In genomic region chr5:74693176-74693575, GRCh38 we compare ENCODE assay signal across 14 cellular contexts.
"Had no signal": no experiment of that assay in that cellular context is flagged by ENCODE, and none has a peak within 500 bp of the region (broad histone marks: within the 10 kb centered on the region; RNA-seq: fewer than 3 reads in every experiment).

No MANE protein-coding gene starts in this region.

- H3K36me3 ChIP-seq: prostate gland had no signal

- H3K4me1 ChIP-seq: prostate gland, right lobe of liver, suprapubic skin, upper lobe of left lung had no signal

- H3K9me3 ChIP-seq: prostate gland, right lobe of liver, spleen, suprapubic skin, upper lobe of left lung had no signal

- H3K27ac Mint-ChIP-seq: activated naive CD4-positive, alpha-beta T cell treated with anti-CD3 and anti-CD28 coated beads for 36 hours; effector memory CD8-positive, alpha-beta T cell; natural killer cell treated with Interleukin-12 subunit alpha and Interleukin-12 subunit beta and Interleukin-15 and Interleukin-18, amount 100 ng/mL, for 72 hours; stimulated activated naive B cell treated with anti-CD40 and anti-IgM and Interleukin-4, amounts not matched to agents 10 μg/mL and 1 μg/mL and 100 μg/mL, for 72 hours had no signal

- H3K4me3 Mint-ChIP-seq: activated naive CD4-positive, alpha-beta T cell treated with anti-CD3 and anti-CD28 coated beads for 36 hours; central memory CD8-positive, alpha-beta T cell; effector memory CD8-positive, alpha-beta T cell; natural killer cell treated with Interleukin-12 subunit alpha and Interleukin-12 subunit beta and Interleukin-15 and Interleukin-18, amount 100 ng/mL, for 72 hours; stimulated activated naive B cell treated with anti-CD40 and anti-IgM and Interleukin-4, amounts not matched to agents 10 μg/mL and 1 μg/mL and 100 μg/mL, for 72 hours had no signal

- ATAC-seq: effector memory CD8-positive, alpha-beta T cell; left lobe of liver; natural killer cell treated with Interleukin-12 subunit alpha and Interleukin-12 subunit beta and Interleukin-15 and Interleukin-18, amount 100 ng/mL, for 72 hours; right lobe of liver; stimulated activated naive B cell treated with anti-CD40 and anti-IgM and Interleukin-4, amounts not matched to agents 10 μg/mL and 1 μg/mL and 100 μg/mL, for 72 hours had no signal

- H3K27me3 Mint-ChIP-seq: central memory CD8-positive, alpha-beta T cell; effector memory CD8-positive, alpha-beta T cell; natural killer cell treated with Interleukin-12 subunit alpha and Interleukin-12 subunit beta and Interleukin-15 and Interleukin-18, amount 100 ng/mL, for 72 hours; stimulated activated naive B cell treated with anti-CD40 and anti-IgM and Interleukin-4, amounts not matched to agents 10 μg/mL and 1 μg/mL and 100 μg/mL, for 72 hours had no signal

- H3K4me1 Mint-ChIP-seq: central memory CD8-positive, alpha-beta T cell; stimulated activated naive B cell treated with anti-CD40 and anti-IgM and Interleukin-4, amounts not matched to agents 10 μg/mL and 1 μg/mL and 100 μg/mL, for 72 hours had no signal

- H3K27me3 ChIP-seq: right lobe of liver, spleen, suprapubic skin, upper lobe of left lung had no signal

- H3K9me3 Mint-ChIP-seq: activated naive CD4-positive, alpha-beta T cell treated with anti-CD3 and anti-CD28 coated beads for 36 hours; central memory CD8-positive, alpha-beta T cell; effector memory CD8-positive, alpha-beta T cell; natural killer cell treated with Interleukin-12 subunit alpha and Interleukin-12 subunit beta and Interleukin-15 and Interleukin-18, amount 100 ng/mL, for 72 hours; stimulated activated naive B cell treated with anti-CD40 and anti-IgM and Interleukin-4, amounts not matched to agents 10 μg/mL and 1 μg/mL and 100 μg/mL, for 72 hours had no signal

- H3K4me3 ChIP-seq: prostate gland, right lobe of liver, spleen, suprapubic skin, upper lobe of left lung had no signal

- H3K27ac ChIP-seq: prostate gland, right lobe of liver, spleen, suprapubic skin, upper lobe of left lung had no signal

- DNase-seq: activated CD4-positive, alpha-beta T cell treated with anti-CD3 and anti-CD28 coated beads, Interleukin-2, amount 50 U/mL, for 4 hours; activated naive CD4-positive, alpha-beta T cell treated with anti-CD3 and anti-CD28 coated beads for 36 hours; effector memory CD8-positive, alpha-beta T cell; mesenchymal stem cell; right lobe of liver; spleen; stimulated activated CD4-positive, alpha-beta T cell treated with anti-CD3 and anti-CD28 coated beads, Interleukin-1b, Interleukin-23, amount 100 ng/mL, for 48 hours; stimulated activated naive B cell treated with anti-CD40 and anti-IgM and Interleukin-4, amounts not matched to agents 10 μg/mL and 1 μg/mL and 100 μg/mL, for 72 hours had no signal
